24 cellular contexts compared by ENCODE assay signal in genomic region chr1:243672675-243673074, GRCh38.
"Had no signal": no experiment of that assay in that cellular context is flagged by ENCODE, and none has a peak within 500 bp of the region (broad histone marks: within the 10 kb centered on the region; RNA-seq: fewer than 3 reads in every experiment).

No MANE protein-coding gene starts in this region.

- H3K4me2 ChIP-seq: neural progenitor cell had no signal

- H3K9ac ChIP-seq: neural progenitor cell had no signal

- H3K36me3 ChIP-seq: esophagus squamous epithelium, neural progenitor cell, ovary, right atrium auricular region, sigmoid colon, thoracic aorta had no signal

- H3K4me1 ChIP-seq: esophagus squamous epithelium, gastroesophageal sphincter, left ventricle myocardium inferior, lower lobe of right lung, right atrium auricular region, stomach had no signal

- H3K4me3 ChIP-seq: esophagus squamous epithelium, gastroesophageal sphincter, left ventricle myocardium inferior, lower lobe of right lung, neural progenitor cell, ovary, right atrium auricular region, sigmoid colon, stomach, thoracic aorta had no signal

- H3K27ac Mint-ChIP-seq: memory B cell; mesothelial cell of epicardium; natural killer cell treated with Interleukin-12 subunit alpha and Interleukin-12 subunit beta and Interleukin-15 and Interleukin-18, amount 100 ng/mL, for 72 hours; neural progenitor cell had no signal

- H2AFZ ChIP-seq: neural progenitor cell had no signal

- H3K27ac ChIP-seq: esophagus squamous epithelium, gastroesophageal sphincter, left ventricle myocardium inferior, lower lobe of right lung, neural progenitor cell, ovary, right atrium auricular region, sigmoid colon, stomach, thoracic aorta had no signal

- FAIRE-seq: keratinocyte, small intestine, urothelium cell line had no signal

- DNase-seq: dermis blood vessel endothelial cell; esophagus squamous epithelium; foreskin fibroblast; glutamatergic neuron; left ventricle myocardium inferior; lower lobe of right lung; nucleus accumbens; ovary; sigmoid colon; small intestine; stimulated activated CD4-positive, alpha-beta T cell treated with anti-CD3 and anti-CD28 coated beads, Interleukin-12 subunit alpha, Interleukin-12 subunit beta, amount 100 ng/mL, for 4 hours; stimulated activated naive CD4-positive, alpha-beta T cell; stomach; substantia nigra; trophoblast cell had no signal

- H3K4me3 Mint-ChIP-seq: memory B cell; mesothelial cell of epicardium; natural killer cell treated with Interleukin-12 subunit alpha and Interleukin-12 subunit beta and Interleukin-15 and Interleukin-18, amount 100 ng/mL, for 72 hours; neural progenitor cell had no signal

- H3K9me3 Mint-ChIP-seq: memory B cell; natural killer cell treated with Interleukin-12 subunit alpha and Interleukin-12 subunit beta and Interleukin-15 and Interleukin-18, amount 100 ng/mL, for 72 hours had no signal

- H3K27me3 Mint-ChIP-seq: memory B cell; natural killer cell treated with Interleukin-12 subunit alpha and Interleukin-12 subunit beta and Interleukin-15 and Interleukin-18, amount 100 ng/mL, for 72 hours had no signal

- H3K9me3 ChIP-seq: esophagus squamous epithelium, gastroesophageal sphincter, left ventricle myocardium inferior, lower lobe of right lung, ovary, right atrium auricular region, sigmoid colon, stomach, thoracic aorta had no signal

- H3K27me3 ChIP-seq: esophagus squamous epithelium, gastroesophageal sphincter, neural progenitor cell, ovary, right atrium auricular region, sigmoid colon, stomach had no signal

- ATAC-seq: gastroesophageal sphincter; natural killer cell treated with Interleukin-12 subunit alpha and Interleukin-12 subunit beta and Interleukin-15 and Interleukin-18, amount 100 ng/mL, for 72 hours had no signal
